26 cellular contexts compared by ENCODE assay signal in the genomic region with DNA sequence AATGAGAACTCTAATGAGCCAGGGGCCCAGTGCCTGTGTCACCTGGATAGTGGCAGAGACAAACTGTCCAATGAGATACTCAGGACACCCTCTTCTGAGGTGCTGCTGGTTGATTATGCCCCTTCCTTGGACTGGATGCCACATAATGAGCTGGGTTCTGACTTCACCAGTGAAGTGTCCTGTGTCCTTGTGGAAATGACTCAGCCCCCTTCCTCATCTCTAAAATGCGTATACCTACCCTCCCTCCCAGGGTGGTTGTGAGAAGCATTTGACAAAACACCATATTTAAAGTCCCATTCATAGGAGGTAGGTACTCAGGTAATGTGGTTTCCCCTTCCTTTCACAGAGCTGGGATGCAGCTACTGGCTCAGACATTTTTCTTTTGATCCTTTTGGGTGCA. TPM values are rescaled to one million over a fixed set of nuclear protein-coding genes. Genes with fewer than 3 reads are reported as not detected.
A peak's percentile ranks its signal among the peaks of the same experiment; 100 is the strongest.
DNase-seq lines count a peak whose midpoint lies in the region; ATAC-seq, FAIRE-seq and TF ChIP-seq lines count a peak whose summit lies in the region.
"Had no signal": no experiment of that assay in that cellular context is flagged by ENCODE, and none has a peak within 500 bp of the region (broad histone marks: within the 10 kb centered on the region; RNA-seq: fewer than 3 reads in every experiment).

No MANE protein-coding gene starts in this region.

- no peaks in the 10 kb centered on the region for H3K9me3 ChIP-seq in PC-3 (ENCODE audit: low read length)
- H3K9me3 ChIP-seq in endothelial cell of umbilical vein (replicated peaks; ENCODE audit: control insufficient read depth, insufficient read depth, low read length) = no peaks in the 10 kb centered on the region
- H3K9me3 ChIP-seq in sigmoid colon = no peaks in the 10 kb centered on the region
- no peaks in the 10 kb centered on the region for H3K9me3 ChIP-seq in neural progenitor cell (ENCODE audit: low read depth)

- H3K4me1 Mint-ChIP-seq in neural progenitor cell = no peaks in the 10 kb centered on the region

- H3K27ac Mint-ChIP-seq in neural progenitor cell = no peak overlapping the region
- H3K27ac Mint-ChIP-seq: CD4-positive, alpha-beta T cell had no signal

- POLR2A ChIA-PET in PC-3 (lab: Charles Lee; ENCODE audit: unreplicated experiment) = interaction anchor here (0.7 kb wide), 1 partner anchor 123 kb away, joined by 4 read pairs; no protein-coding TSS in a partner anchor
- POLR2A ChIA-PET in endothelial cell of umbilical vein (lab: Charles Lee) = no interaction called here

- CTCF ChIA-PET in PC-3 (lab: Charles Lee) (interaction anchor here (0.5 kb wide), 1 partner anchor 57 kb away, joined by 3 read pairs; no protein-coding TSS in a partner anchor), endothelial cell of umbilical vein (lab: Charles Lee) (interaction anchor here (0.6 to 1.6 kb wide), 10 partner anchors 10 to 97 kb away, joined by 3 to 11 read pairs (median 4); no protein-coding TSS in a partner anchor)

- H3K36me3 ChIP-seq in PC-3 (ENCODE audit: low read depth, low read length) (no peaks in the 10 kb centered on the region), endothelial cell of umbilical vein (ENCODE audit: control insufficient read depth in 2 of 2, extremely low read depth in 1 of 2, insufficient read depth in 2 of 2, low read length in 2 of 2) (no peaks in the 10 kb centered on the region), sigmoid colon (no peaks in the 10 kb centered on the region), neural progenitor cell (no peaks in the 10 kb centered on the region)
- H3K36me3 ChIP-seq: BLaER1 had no signal

- TF ChIP-seq CTCF in PC-3 (conservative IDR thresholded peaks at IDR 0.05; ENCODE audit: low read depth, low read length) (no peak), endothelial cell of umbilical vein (IDR thresholded peaks at IDR 0.05; ENCODE audit: extremely low read depth in 1 of 2, insufficient read depth in 1 of 2, low read depth in 1 of 2, low read length in 2 of 2) (no peak), sigmoid colon (IDR thresholded peaks at IDR 0.05) (no peak), neural progenitor cell (IDR thresholded peaks at IDR 0.05) (no peak)

- H2AFZ ChIP-seq in PC-3 (ENCODE audit: low read length) (no peak overlapping the region), endothelial cell of umbilical vein (ENCODE audit: low read depth, low read length) (no peak overlapping the region), neural progenitor cell (replicated peaks) (no peak overlapping the region)

- H3K27me3 ChIP-seq in PC-3 (ENCODE audit: low read length) (no peaks in the 10 kb centered on the region), endothelial cell of umbilical vein (ENCODE audit: control insufficient read depth in 2 of 2, insufficient read depth in 2 of 2, low read length in 2 of 2) (no peaks in the 10 kb centered on the region), sigmoid colon (no peaks in the 10 kb centered on the region), neural progenitor cell (peaks cover 6% of the 10 kb centered on the region)
- H3K27me3 ChIP-seq: BLaER1 had no signal

- dilution Hi-C loops in endothelial cell of umbilical vein (cut with MboI; ENCODE audit: extremely low pct_ligation_motif_present, low sequenced_read_pairs) = no loop called here

- WGBS in sigmoid colon, 2 donors = 84 to 92% methylated on average over 1 of the region's 1 CpG

- H3K27ac ChIP-seq in PC-3 (ENCODE audit: low read length) (0 out of 2 replicates have a peak overlapping the region, but pooled peaks have one; percentile 3), endothelial cell of umbilical vein (ENCODE audit: insufficient read depth, low read depth, low read length) (no peak overlapping the region), sigmoid colon (no peak overlapping the region), neural progenitor cell (no peak overlapping the region)
- H3K27ac ChIP-seq: BLaER1 had no signal

- no peak overlapping the region for H3K4me3 Mint-ChIP-seq in neural progenitor cell
- H3K4me3 Mint-ChIP-seq: CD4-positive, alpha-beta T cell had no signal

- H3K4me2 ChIP-seq in PC-3 (ENCODE audit: low read length) = no peak overlapping the region
- H3K4me2 ChIP-seq in endothelial cell of umbilical vein (ENCODE audit: insufficient read depth, low read length) = no peak overlapping the region
- no peak overlapping the region for H3K4me2 ChIP-seq in neural progenitor cell
- H3K4me2 ChIP-seq: BLaER1 had no signal

- no peak for DNase-seq in GM12891 (ENCODE audit: insufficient read length, low spot score)
- peak; percentile 52 for DNase-seq in PC-3
- no peak for DNase-seq in endothelial cell of umbilical vein (ENCODE audit: low read depth, low spot score)
- DNase-seq in sigmoid colon = peak; percentile 15
- no peak for DNase-seq in neural progenitor cell (ENCODE audit: low spot score)
- DNase-seq in frontal cortex (ENCODE audit: low spot score in 2 of 2) = no peak
- no peak for DNase-seq in activated effector memory CD4-positive, alpha-beta T cell treated with Interleukin-2 at 50 U/mL for 16 hours
- DNase-seq: ACHN; CD4-positive, alpha-beta T cell; COR-L47; DND-41; Kasumi-1; MM.1S; NCI-H1092 treated with DMSO at 0.1 percent for 48 hours; NCI-H146; NCI-H2029 treated with DMSO at 0.1 percent for 48 hours; NCI-H2171; NCI-H345; NCI-H524; NCI-H774; NK-92 treated with Interleukin-12 subunit alpha and Interleukin-12 subunit beta, amount 100 ng/mL, for 24 hours had no signal

- H3K9me2 ChIP-seq in PC-3 (replicated peaks; ENCODE audit: low read length) = no peaks in the 10 kb centered on the region

- H3K4me1 ChIP-seq in PC-3 (ENCODE audit: insufficient read depth, low read length) = peaks cover 46% of the 10 kb centered on the region
- peaks cover 11% of the 10 kb centered on the region for H3K4me1 ChIP-seq in endothelial cell of umbilical vein (ENCODE audit: control insufficient read depth, extremely low read depth, insufficient read depth, low read length)
- H3K4me1 ChIP-seq in sigmoid colon = no peaks in the 10 kb centered on the region
- no peaks in the 10 kb centered on the region for H3K4me1 ChIP-seq in neural progenitor cell

- H3K9me3 Mint-ChIP-seq in neural progenitor cell = peaks cover 2% of the 10 kb centered on the region
- H3K9me3 Mint-ChIP-seq: CD4-positive, alpha-beta T cell had no signal

- TF ChIP-seq POLR2A in GM12891 (IDR thresholded peaks at IDR 0.05; ENCODE audit: low read depth, low read length) = no peak
- no peak for TF ChIP-seq POLR2A in endothelial cell of umbilical vein (IDR thresholded peaks at IDR 0.05; ENCODE audit: low read depth, low read length)
- no peak for TF ChIP-seq POLR2A in sigmoid colon (IDR thresholded peaks at IDR 0.05)

- H3F3A ChIP-seq in PC-3 (ENCODE audit: low read length, unreplicated experiment) = peaks cover 5% of the 10 kb centered on the region
- H3F3A ChIP-seq in neural progenitor cell (ENCODE audit: low read depth) = no peaks in the 10 kb centered on the region

- no TSS peak for BruUV-seq in PC-3 (replicated peaks; lab: Mats Ljungman, UMichigan)
- no TSS peak for BruUV-seq in endothelial cell of umbilical vein (replicated peaks; lab: Mats Ljungman, UMichigan)

- H3K36me3 Mint-ChIP-seq in neural progenitor cell = no peaks in the 10 kb centered on the region

- TF ChIP-seq EP300 in sigmoid colon (IDR thresholded peaks at IDR 0.05) = no peak

- no peak overlapping the region for H3K9ac ChIP-seq in PC-3 (ENCODE audit: low read length)
- no peak overlapping the region for H3K9ac ChIP-seq in endothelial cell of umbilical vein (replicated peaks; ENCODE audit: extremely low read depth, insufficient read depth, low read length)
- H3K9ac ChIP-seq in neural progenitor cell = no peak overlapping the region
- H3K9ac ChIP-seq: BLaER1 had no signal

- no peaks in the 10 kb centered on the region for H4K20me1 ChIP-seq in PC-3 (ENCODE audit: low read length)
- no peaks in the 10 kb centered on the region for H4K20me1 ChIP-seq in endothelial cell of umbilical vein (replicated peaks; ENCODE audit: control insufficient read depth, extremely low read depth, insufficient read depth, low read length)
- H4K20me1 ChIP-seq in neural progenitor cell (ENCODE audit: low read depth) = no peaks in the 10 kb centered on the region
- H4K20me1 ChIP-seq: BLaER1 had no signal

- H3K4me3 ChIP-seq in PC-3 (ENCODE audit: low read length) (no peak overlapping the region), endothelial cell of umbilical vein (replicated peaks in 1 of 3; ENCODE audit: insufficient read depth in 1 of 3, low read depth in 1 of 3, low read length in 3 of 3) (no peak overlapping the region), sigmoid colon (no peak overlapping the region), neural progenitor cell (no peak overlapping the region)
- H3K4me3 ChIP-seq: BLaER1 had no signal

- H3K27me3 Mint-ChIP-seq in neural progenitor cell (ENCODE audit: insufficient read depth, low read depth) = peaks cover 10% of the 10 kb centered on the region
- H3K27me3 Mint-ChIP-seq: CD4-positive, alpha-beta T cell had no signal

- intact Hi-C loops in PC-3 (cut with micrococcal nuclease) (no loop called here), endothelial cell of umbilical vein (cut with micrococcal nuclease) (no loop called here), sigmoid colon (cut with DNase I) (no loop called here)

- FAIRE-seq in GM12891 (lab: Jason Lieb, UNC) = peak; percentile 73
- no peak for FAIRE-seq in endothelial cell of umbilical vein (lab: Jason Lieb, UNC)
- no peak for FAIRE-seq in frontal cortex (lab: Jason Lieb, UNC)
- FAIRE-seq: G401.6, GM18507 had no signal

- no peak for ATAC-seq in PC-3
- ATAC-seq: Panc1, SK-N-SH treated with all-trans-retinoic acid at 6 μM for 48 hours had no signal

- H3K79me2 ChIP-seq in PC-3 (ENCODE audit: low read length) (no peaks in the 10 kb centered on the region), endothelial cell of umbilical vein (ENCODE audit: control insufficient read depth, insufficient read depth, low read length) (no peaks in the 10 kb centered on the region), neural progenitor cell (ENCODE audit: low read depth) (no peaks in the 10 kb centered on the region)

- H3K9me1 ChIP-seq in endothelial cell of umbilical vein (replicated peaks; ENCODE audit: control insufficient read depth, extremely low read depth, insufficient read depth, low read length) = no peaks in the 10 kb centered on the region

RNA-seq across cellular contexts. Expression of gene RNF24, which starts 28.4 kb away (rescaled TPM):
- polyA plus RNA-seq in GM12891 (2012; ENCODE audit: low read depth, missing spikeins) = 3.4 TPM
- total RNA-seq in PC-3 (2014; rRNA removed) (8.2 and 10.5 TPM in 2 replicates), endothelial cell of umbilical vein (9.0 and 11.7 TPM in 2 replicates), sigmoid colon (10 to 100 TPM in 2 of 4 donors, 1 to 10 TPM in 2; 5.6 to 11.0 (median 9.9) TPM), neural progenitor cell (ENCODE audit: low replicate concordance) (7.7 and 9.0 TPM in 2 replicates), frontal cortex (24.1 TPM)
- polyA plus RNA-seq in endothelial cell of umbilical vein (4.1 and 4.5 TPM in 2 replicates), sigmoid colon (1 to 10 TPM in 2 of 3 donors, under 1 TPM in 1; 0.60 to 4.6 (median 1.4) TPM)
- polyA plus RNA-seq in endothelial cell of umbilical vein (2011; cell fraction: cytosol; rRNA removed) = 3.8 and 4.3 TPM in 2 replicates
- 4.2 and 4.7 TPM in 2 replicates for polyA plus RNA-seq in endothelial cell of umbilical vein (2011; cell fraction: nucleus; rRNA removed)
- 14.3 and 15.7 TPM in 2 replicates for polyA plus RNA-seq in endothelial cell of umbilical vein (2012)
- polyA minus RNA-seq in endothelial cell of umbilical vein = 5.8 and 7.9 TPM in 2 replicates
- 12.7 TPM for polyA minus RNA-seq in endothelial cell of umbilical vein (2011; cell fraction: cytosol; rRNA and poly(A)+ RNA removed)
- 3.4 and 3.6 TPM in 2 replicates for polyA minus RNA-seq in endothelial cell of umbilical vein (2011; cell fraction: nucleus; rRNA and poly(A)+ RNA removed)

Comparison
In these comparisons a context has a peak if more than half of its experiments do, and no peak if none do; other contexts are left out.
1. DNase-seq: peak in PC-3 (single experiment) and sigmoid colon (single experiment); none in GM12891 (single experiment), endothelial cell of umbilical vein (single experiment), neural progenitor cell (single experiment), frontal cortex (0 of 2) and activated effector memory CD4-positive, alpha-beta T cell treated with Interleukin-2 at 50 U/mL for 16 hours (single experiment).